In genomic region chr10:97407211-97407951, GRCh38 we compare ENCODE assay signal across 8 cellular contexts. TPM values are rescaled to one million over a fixed set of nuclear protein-coding genes. Genes with fewer than 3 reads are reported as not detected.
DNase-seq lines count a peak whose midpoint lies in the region; TF ChIP-seq lines count a peak whose summit lies in the region.

No MANE protein-coding gene starts in this region.

- no peaks in the 10 kb centered on the region for H3K4me1 ChIP-seq in neural progenitor cell

- H3K4me2 ChIP-seq in neural progenitor cell, result peak overlapping the region; percentile 94

- no peak overlapping the region for H3K27ac Mint-ChIP-seq in neural progenitor cell

- no peaks in the 10 kb centered on the region for H3K9me3 ChIP-seq in neural progenitor cell (ENCODE audit: low read depth)

- no peak overlapping the region for H3K27ac ChIP-seq in neural progenitor cell

- peak overlapping the region; percentile 100 for H2AFZ ChIP-seq in neural progenitor cell (replicated peaks)

- peak overlapping the region; percentile 40 for H3K4me3 ChIP-seq in GM06990 (replicated peaks; ENCODE audit: low read depth, low read length)
- H3K4me3 ChIP-seq in neural progenitor cell, result peak overlapping the region; percentile 58

- H4K20me1 ChIP-seq in neural progenitor cell (ENCODE audit: low read depth), result no peaks in the 10 kb centered on the region

- TF ChIP-seq CTCF in GM06990 (IDR thresholded peaks at IDR 0.05; ENCODE audit: insufficient read depth, low read length, poor library complexity, severe bottlenecking), result peak; percentile 69
- TF ChIP-seq CTCF in neural progenitor cell (IDR thresholded peaks at IDR 0.05), result peak; percentile 84

- peaks cover 13% of the 10 kb centered on the region for H3K4me1 Mint-ChIP-seq in neural progenitor cell

- H3K4me3 Mint-ChIP-seq in neural progenitor cell, result peak overlapping the region; percentile 65

- H3K27me3 Mint-ChIP-seq in neural progenitor cell (ENCODE audit: insufficient read depth, low read depth), result peaks cover 14% of the 10 kb centered on the region

- H3K27me3 ChIP-seq in GM06990 (replicated peaks; ENCODE audit: control insufficient read depth, insufficient read depth, low read length) (no peaks in the 10 kb centered on the region), neural progenitor cell (no peaks in the 10 kb centered on the region)

- no peak overlapping the region for H3K9ac ChIP-seq in neural progenitor cell

- H3K9me3 Mint-ChIP-seq in neural progenitor cell, result no peaks in the 10 kb centered on the region

- no peaks in the 10 kb centered on the region for H3K36me3 ChIP-seq in GM06990 (ENCODE audit: control insufficient read depth, insufficient read depth, low read length)
- H3K36me3 ChIP-seq in neural progenitor cell, result no peaks in the 10 kb centered on the region

- H3F3A ChIP-seq in neural progenitor cell (ENCODE audit: low read depth), result peaks cover 7% of the 10 kb centered on the region

- H3K36me3 Mint-ChIP-seq in neural progenitor cell, result no peaks in the 10 kb centered on the region

- H3K79me2 ChIP-seq in neural progenitor cell (ENCODE audit: low read depth), result no peaks in the 10 kb centered on the region

- DNase-seq in GM06990 (ENCODE audit: extremely low read depth, insufficient read length) (peak; percentile 81), HCEC 1CT (peak; percentile 86), LoVo (ENCODE audit: low spot score) (peak; percentile 76), RKO (ENCODE audit: low spot score) (peak; percentile 90), fibroblast of the conjunctiva (ENCODE audit: low read depth) (peak; percentile 61), neural progenitor cell (ENCODE audit: low spot score) (peak; percentile 89), cortex of kidney (lab: John Stamatoyannopoulos, UW) (no peak)
- DNase-seq in activated effector memory CD4-positive, alpha-beta T cell treated with Interleukin-2 at 50 U/mL for 16 hours, result peak; percentile 49

RNA-seq across cellular contexts. Expression of gene RRP12, which starts 6.2 kb away (rescaled TPM):
- total RNA-seq in neural progenitor cell (ENCODE audit: low replicate concordance), result 6.1 and 13.8 TPM in 2 replicates

RNA-seq across cellular contexts. Expression of gene PGAM1, which starts 18.6 kb away (rescaled TPM):
- total RNA-seq in neural progenitor cell (ENCODE audit: low replicate concordance), result 887 and 1,352 TPM in 2 replicates

RNA-seq across cellular contexts. Expression of gene EXOSC1, which starts 38.4 kb away (rescaled TPM):
- 48.7 and 72.6 TPM in 2 replicates for total RNA-seq in neural progenitor cell (ENCODE audit: low replicate concordance)

RNA-seq across cellular contexts. Expression of gene ZDHHC16, which starts 38.6 kb away (rescaled TPM):
- total RNA-seq in neural progenitor cell (ENCODE audit: low replicate concordance), result 15.2 and 39.4 TPM in 2 replicates
